In the genomic region with DNA sequence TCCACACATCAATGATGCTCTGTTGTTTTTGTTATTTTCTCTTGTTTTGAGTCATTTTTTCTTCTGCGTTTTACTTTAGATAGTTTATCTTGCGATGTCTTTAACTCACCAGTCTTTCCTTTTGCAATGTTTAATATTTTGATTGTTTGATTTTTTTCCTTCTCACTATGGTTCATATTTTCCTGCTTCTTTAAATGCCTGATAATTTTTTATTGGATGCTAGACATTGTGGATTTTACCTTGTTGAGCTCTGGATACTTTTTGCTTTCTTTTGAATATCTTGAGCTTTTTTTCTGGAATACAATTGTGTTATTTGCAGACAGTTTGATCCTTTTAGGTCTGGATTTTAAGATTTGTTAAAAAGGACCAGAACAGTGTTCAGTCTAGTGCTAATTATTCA, we compare ENCODE assay signal across 27 cellular contexts.
"Had no signal": no experiment of that assay in that cellular context is flagged by ENCODE, and none has a peak within 500 bp of the region (broad histone marks: within the 10 kb centered on the region; RNA-seq: fewer than 3 reads in every experiment).

No MANE protein-coding gene starts in this region.

- H3K36me3 ChIP-seq: colonic mucosa, esophagus muscularis mucosa, esophagus squamous epithelium, gastrocnemius medialis, gastroesophageal sphincter, heart left ventricle, heart right ventricle had no signal

- H3K4me3 Mint-ChIP-seq: dendritic cell treated with granulocyte-macrophage colony-stimulating factor and Interleukin-4, amounts not matched to agents 40 ng/mL and 50 ng/mL, for 4 days; effector memory CD8-positive, alpha-beta T cell; endodermal cell had no signal

- H3K27ac ChIP-seq: colonic mucosa, coronary artery, dorsolateral prefrontal cortex, epithelial cell of prostate, esophagus muscularis mucosa, esophagus squamous epithelium, foreskin keratinocyte, gastrocnemius medialis, gastroesophageal sphincter, heart left ventricle, heart right ventricle had no signal

- H3K4me1 Mint-ChIP-seq: endodermal cell had no signal

- H3K27me3 Mint-ChIP-seq: dendritic cell treated with granulocyte-macrophage colony-stimulating factor and Interleukin-4, amounts not matched to agents 40 ng/mL and 50 ng/mL, for 4 days had no signal

- FAIRE-seq: colon, endothelial cell of umbilical vein, frontal cortex had no signal

- H3K4me1 ChIP-seq: colonic mucosa, gastrocnemius medialis had no signal

- H3K9me3 ChIP-seq: colonic mucosa, esophagus muscularis mucosa, esophagus squamous epithelium, gastrocnemius medialis had no signal

- H3K27ac Mint-ChIP-seq: dendritic cell treated with granulocyte-macrophage colony-stimulating factor and Interleukin-4, amounts not matched to agents 40 ng/mL and 50 ng/mL, for 4 days; effector memory CD8-positive, alpha-beta T cell; endodermal cell had no signal

- H3K9me3 Mint-ChIP-seq: effector memory CD8-positive, alpha-beta T cell; endodermal cell had no signal

- H3K27me3 ChIP-seq: colonic mucosa, dorsolateral prefrontal cortex, esophagus muscularis mucosa, esophagus squamous epithelium, foreskin keratinocyte, gastrocnemius medialis, gastroesophageal sphincter, heart left ventricle, heart right ventricle had no signal

- H3K4me3 ChIP-seq: colonic mucosa, coronary artery, dorsolateral prefrontal cortex, esophagus muscularis mucosa, esophagus squamous epithelium, gastrocnemius medialis, gastroesophageal sphincter, heart left ventricle, heart right ventricle had no signal

- DNase-seq: colonic mucosa; cortex of kidney; dermis blood vessel endothelial cell; dorsolateral prefrontal cortex; effector CD4-positive, alpha-beta T cell; effector CD8-positive, alpha-beta T cell; effector memory CD4-positive, alpha-beta T cell; effector memory CD8-positive, alpha-beta T cell; endodermal cell; erythroblast; esophagus squamous epithelium; foreskin fibroblast; foreskin keratinocyte; foreskin melanocyte; gastrocnemius medialis; glutamatergic neuron; head of caudate nucleus; heart left ventricle; heart right ventricle had no signal
